In the genomic region with DNA sequence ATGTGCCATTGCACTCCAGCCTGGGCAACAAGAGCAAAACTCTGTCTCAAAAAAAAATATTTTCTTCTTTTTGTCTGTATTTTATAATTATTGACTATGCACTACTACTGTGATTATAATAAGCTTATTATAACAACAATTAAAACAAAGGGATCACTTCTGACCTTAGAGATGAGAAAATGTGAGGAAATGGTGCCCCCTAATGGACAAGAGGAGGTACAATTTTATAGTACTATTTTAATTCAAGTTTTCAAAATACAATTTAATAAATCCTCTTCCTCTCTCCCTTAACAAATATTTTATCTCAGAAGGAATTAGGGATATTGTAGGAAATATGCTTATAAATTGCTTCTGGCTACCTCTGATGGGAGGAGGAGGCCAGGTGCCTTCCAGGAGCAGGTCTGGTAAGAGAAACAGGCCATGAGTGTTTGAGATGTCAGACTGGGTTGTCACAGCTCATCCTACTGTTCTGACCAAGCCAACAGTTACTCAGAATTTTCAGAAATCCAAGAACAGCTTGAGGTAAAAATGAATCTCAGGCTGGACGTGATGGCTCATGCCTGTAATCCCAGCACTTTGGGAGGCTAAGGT, we compare ENCODE assay signal across 8 cellular contexts. TPM values are rescaled to one million over a fixed set of nuclear protein-coding genes. Genes with fewer than 3 reads are reported as not detected.
DNase-seq lines count a peak whose midpoint lies in the region; ATAC-seq lines count a peak whose summit lies in the region.

No MANE protein-coding gene starts in this region.

- peak; percentile 18 for DNase-seq in stimulated activated CD4-positive, alpha-beta T cell treated with anti-CD3 and anti-CD28 coated beads, Interleukin-4, amount 100 ng/mL, for 24 hours
- no peak for DNase-seq in stimulated activated CD4-positive, alpha-beta T cell treated with anti-CD3 and anti-CD28 coated beads, Interleukin-2, amount 100 ng/mL, for 48 hours
- peak; percentile 0 for DNase-seq in NCI-H345 (lab: John Stamatoyannopoulos, UW)
- peak; percentile 43 for DNase-seq in central memory CD4-positive, alpha-beta T cell
- DNase-seq in lung microvascular endothelial cell (ENCODE audit: low read depth in 2 of 2) = peak; percentile 52 to 67
- DNase-seq in SKM-1 treated with dmso at 0.1 percent for 144 hours (lab: John Stamatoyannopoulos, UW; ENCODE audit: unreplicated experiment) = no peak
- DNase-seq in NCI-H524 treated with DMSO at 0.1 percent for 48 hours (lab: John Stamatoyannopoulos, UW) = no peak

- no peak for ATAC-seq in HG03571 (IDR thresholded peaks at IDR 0.05; ENCODE audit: unreplicated experiment)

RNA-seq across cellular contexts. Expression of a gene that starts 14.0 kb away (rescaled TPM):
- total RNA-seq in lung microvascular endothelial cell = 6.3 and 9.1 TPM in 2 replicates

RNA-seq across cellular contexts. Expression of a gene that starts 31.8 kb away (rescaled TPM):
- total RNA-seq in lung microvascular endothelial cell = 12.2 and 14.5 TPM in 2 replicates

RNA-seq across cellular contexts. Expression of a gene that starts 51.5 kb away (rescaled TPM):
- 7.0 and 8.7 TPM in 2 replicates for total RNA-seq in lung microvascular endothelial cell

Comparison
In these comparisons a context has a peak if more than half of its experiments do, and no peak if none do; other contexts are left out.
1. DNase-seq: peak in stimulated activated CD4-positive, alpha-beta T cell treated with anti-CD3 and anti-CD28 coated beads, Interleukin-4, amount 100 ng/mL, for 24 hours (single experiment), NCI-H345 (single experiment), central memory CD4-positive, alpha-beta T cell (single experiment) and lung microvascular endothelial cell (2 of 2); none in stimulated activated CD4-positive, alpha-beta T cell treated with anti-CD3 and anti-CD28 coated beads, Interleukin-2, amount 100 ng/mL, for 48 hours (0 of 2), SKM-1 treated with dmso at 0.1 percent for 144 hours (single experiment) and NCI-H524 treated with DMSO at 0.1 percent for 48 hours (single experiment).